In the genomic region with DNA sequence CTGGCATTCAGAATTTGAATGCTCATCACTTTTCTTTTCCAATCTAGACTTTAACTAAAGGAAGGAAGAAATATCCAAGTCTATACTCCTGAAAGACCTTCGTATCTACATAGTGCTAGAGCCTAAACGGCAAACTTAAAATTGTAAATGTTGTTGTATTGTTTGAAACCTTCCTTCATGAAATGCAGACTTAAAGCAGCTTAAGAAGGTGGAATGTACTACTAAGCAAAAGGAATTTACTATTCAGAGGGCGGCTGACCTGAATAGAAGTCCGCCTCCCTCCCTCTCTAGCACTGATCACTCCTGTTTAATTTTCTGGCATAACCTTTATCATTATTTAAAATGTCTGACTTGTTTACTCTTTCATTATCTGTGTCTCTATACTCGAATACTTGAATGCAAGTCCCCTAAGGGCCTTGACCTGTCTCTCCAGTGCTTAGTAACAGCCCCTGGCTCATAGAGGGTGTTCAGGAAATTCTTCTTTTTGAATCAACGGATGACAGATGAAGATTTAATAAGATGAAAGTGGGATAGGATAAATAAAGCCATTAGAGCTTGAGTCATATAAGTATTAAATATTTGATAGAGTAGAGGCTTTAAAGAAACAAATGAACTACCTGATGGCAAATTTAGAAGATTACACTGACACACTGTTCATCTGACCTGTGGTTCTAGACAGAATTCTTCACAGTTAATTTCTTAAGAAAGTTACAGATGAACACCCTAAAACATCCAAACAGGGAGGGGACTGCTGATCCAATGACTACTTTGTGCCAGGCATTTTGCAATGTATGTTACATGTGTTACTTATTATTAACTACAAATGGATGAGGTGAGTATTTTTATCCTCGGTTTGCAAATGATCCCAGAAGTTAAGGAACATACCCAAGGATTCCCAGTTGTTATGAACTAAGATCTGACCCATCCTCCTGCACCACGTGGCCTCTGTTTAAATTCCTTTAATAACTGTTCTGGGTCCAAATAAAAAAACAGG, we compare ENCODE assay signal across 1 cellular context.
A peak's percentile ranks its signal among the peaks of the same experiment; 100 is the strongest.
TF ChIP-seq lines count a peak whose summit lies in the region.

No MANE protein-coding gene starts in this region.

TF ChIP-seq in K562, 482 proteins besides CTCF, POLR2A, EP300 and RAD21:
- TF ChIP-seq ZNF316 (IDR thresholded peaks at IDR 0.05) (0 out of 2 replicates have a peak, but pooled peaks have one; percentile 6), SNAPC5 (CRISPR knock-in tag; IDR thresholded peaks at IDR 0.05) (no peak)
